Comparison of ENCODE assay signal across 12 cellular contexts in the genomic region with DNA sequence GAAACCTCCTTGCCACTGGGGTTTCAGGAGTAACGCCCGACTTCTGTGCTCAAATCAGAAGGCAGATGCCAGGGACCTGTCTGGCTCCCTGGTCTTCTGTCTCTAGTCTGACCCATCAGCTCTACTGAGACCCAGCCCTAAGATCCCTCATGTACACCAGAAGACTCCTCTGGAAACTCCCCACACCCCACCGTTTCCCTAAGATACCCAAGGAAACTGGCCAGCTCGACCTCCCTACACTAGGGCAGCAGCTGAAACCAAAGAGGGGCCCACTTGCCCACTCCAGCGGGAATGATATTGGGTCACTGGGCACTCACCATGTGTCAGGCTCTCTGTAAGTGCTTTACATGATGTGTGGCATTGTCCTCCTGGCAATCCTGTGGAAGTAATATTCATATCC. TPM values are rescaled to one million over a fixed set of nuclear protein-coding genes. Genes with fewer than 3 reads are reported as not detected.
DNase-seq lines count a peak whose midpoint lies in the region; ATAC-seq, FAIRE-seq and TF ChIP-seq lines count a peak whose summit lies in the region.
"Had no signal": no experiment of that assay in that cellular context is flagged by ENCODE, and none has a peak within 500 bp of the region (broad histone marks: within the 10 kb centered on the region; RNA-seq: fewer than 3 reads in every experiment).

No MANE protein-coding gene starts in this region.

- peak overlapping the region in 1 of 2 donors; percentile 92 for H3K9ac ChIP-seq in kidney (ENCODE audit: low read length in 2 of 2)

- H3K27ac ChIP-seq in kidney (ENCODE audit: low read depth in 2 of 2, low read length in 2 of 2): peak overlapping the region; percentile 82 to 90

- H3K4me1 Mint-ChIP-seq in Calu3 (ENCODE audit: low read depth, unreplicated experiment): peaks cover 84% of the 10 kb centered on the region

- no peak for FAIRE-seq in kidney (lab: Jason Lieb, UNC)

- no peak for ATAC-seq in GM18517 (IDR thresholded peaks at IDR 0.05; ENCODE audit: unreplicated experiment)
- no peak for ATAC-seq in HG03571 (IDR thresholded peaks at IDR 0.05; ENCODE audit: unreplicated experiment)
- ATAC-seq: activated CD8-positive, alpha-beta T cell treated with anti-CD3 and anti-CD28 coated beads for 36 hours; T-cell had no signal

- TF ChIP-seq CTCF in Calu3 (IDR thresholded peaks at IDR 0.05; ENCODE audit: unreplicated experiment) (no peak), astrocyte of the cerebellum (IDR thresholded peaks at IDR 0.05; ENCODE audit: low read depth, low read length, missing control alignments) (no peak), kidney (IDR thresholded peaks at IDR 0.05; ENCODE audit: borderline replicate concordance, extremely low read depth, insufficient read depth) (no peak)

- H3K27me3 ChIP-seq in HAP-1 (ENCODE audit: low read depth): no peaks in the 10 kb centered on the region

- H3K9me3 ChIP-seq in kidney (ENCODE audit: control insufficient read depth in 1 of 2, low read length in 2 of 2) (no peaks in the 10 kb centered on the region), HAP-1 (no peaks in the 10 kb centered on the region)

- no peaks in the 10 kb centered on the region for H3K27me3 Mint-ChIP-seq in Calu3 (ENCODE audit: unreplicated experiment)
- H3K27me3 Mint-ChIP-seq: activated CD8-positive, alpha-beta T cell treated with anti-CD3 and anti-CD28 coated beads for 36 hours; activated naive CD8-positive, alpha-beta T cell treated with anti-CD3 and anti-CD28 coated beads for 36 hours; T-cell had no signal

- DNase-seq in Calu3: no peak
- no peak for DNase-seq in astrocyte of the cerebellum (ENCODE audit: low read depth)
- DNase-seq in kidney: peak; percentile 29
- DNase-seq in skeletal muscle cell (ENCODE audit: low read depth): no peak
- DNase-seq in HAP-1 (ENCODE audit: low spot score in 2 of 2): no peak
- no peak for DNase-seq in ACHN
- DNase-seq: activated CD8-positive, alpha-beta T cell treated with anti-CD3 and anti-CD28 coated beads for 36 hours; activated naive CD8-positive, alpha-beta T cell treated with anti-CD3 and anti-CD28 coated beads for 36 hours; NCI-H526 treated with DMSO at 0.1 percent for 48 hours; T-cell had no signal

- in situ Hi-C loops in astrocyte of the cerebellum (cut with HindIII; ENCODE audit: low sequenced_read_pairs) (no loop called here), HAP-1 (cut with MboI; ENCODE audit: low sequenced_read_pairs) (no loop called here), ACHN (cut with HindIII; ENCODE audit: low pct_ligation_motif_present, low pct_unique_long_range_greater_than_20kb, low sequenced_read_pairs) (no loop called here)

- no peaks in the 10 kb centered on the region for H3K36me3 ChIP-seq in kidney (ENCODE audit: control insufficient read depth in 1 of 2, insufficient read depth in 2 of 2, low read length in 2 of 2)
- H3K36me3 ChIP-seq in HAP-1 (replicated peaks): no peaks in the 10 kb centered on the region

- CTCF ChIA-PET in Calu3 (lab: Charles Lee): interaction anchor here (0.9 to 9.3 kb wide), 8 partner anchors 14 to 73 kb away, joined by 3 to 99 read pairs (median 8); partner anchors contain the start of genes CHTOP, S100A1, S100A13 and S100A5

- H3K4me3 Mint-ChIP-seq in Calu3 (ENCODE audit: low read depth, unreplicated experiment): peak overlapping the region; percentile 90
- H3K4me3 Mint-ChIP-seq: activated CD8-positive, alpha-beta T cell treated with anti-CD3 and anti-CD28 coated beads for 36 hours; activated naive CD8-positive, alpha-beta T cell treated with anti-CD3 and anti-CD28 coated beads for 36 hours; T-cell had no signal

- H3K4me3 ChIP-seq in astrocyte of the cerebellum (ENCODE audit: low read depth, low read length) (peak overlapping the region; percentile 72), kidney (ENCODE audit: low read length in 2 of 2) (peak overlapping the region in 1 of 2 donors; percentile 80), skeletal muscle cell (ENCODE audit: low read depth, low read length) (peak overlapping the region; percentile 71), HAP-1 (no peak overlapping the region)

- H3K36me3 Mint-ChIP-seq in Calu3 (ENCODE audit: insufficient read depth, unreplicated experiment): peaks cover 83% of the 10 kb centered on the region
- H3K36me3 Mint-ChIP-seq: activated naive CD8-positive, alpha-beta T cell treated with anti-CD3 and anti-CD28 coated beads for 36 hours; T-cell had no signal

- peaks cover 23 to 27% of the 10 kb centered on the region in 2 donors for H3K4me1 ChIP-seq in kidney (ENCODE audit: control insufficient read depth in 1 of 2, insufficient read depth in 1 of 2, low read depth in 1 of 2, low read length in 2 of 2)
- peaks cover 10% of the 10 kb centered on the region for H3K4me1 ChIP-seq in HAP-1

- intact Hi-C loops in Calu3 (cut with micrococcal nuclease; ENCODE audit: unreplicated experiment) (no loop called here), kidney (cut with DNase I) (no loop called here)

- no peaks in the 10 kb centered on the region for H3K9me3 Mint-ChIP-seq in Calu3 (ENCODE audit: low read depth, unreplicated experiment)
- H3K9me3 Mint-ChIP-seq: activated CD8-positive, alpha-beta T cell treated with anti-CD3 and anti-CD28 coated beads for 36 hours; activated naive CD8-positive, alpha-beta T cell treated with anti-CD3 and anti-CD28 coated beads for 36 hours; T-cell had no signal

- peak overlapping the region; percentile 71 for H3K27ac Mint-ChIP-seq in Calu3 (ENCODE audit: unreplicated experiment)
- H3K27ac Mint-ChIP-seq: activated CD8-positive, alpha-beta T cell treated with anti-CD3 and anti-CD28 coated beads for 36 hours; activated naive CD8-positive, alpha-beta T cell treated with anti-CD3 and anti-CD28 coated beads for 36 hours; T-cell had no signal

- BruUV-seq in Calu3 (replicated peaks; lab: Mats Ljungman, UMichigan): no TSS peak

RNA-seq across cellular contexts. Expression of gene S100A16, which starts 0.5 kb away (rescaled TPM):
- total RNA-seq in Calu3 (2022) (247 and 255 TPM in 2 replicates), kidney (119 TPM)
- 174 TPM for polyA plus RNA-seq in kidney (ENCODE audit: insufficient read depth, low read depth, low replicate concordance)
- total RNA-seq: activated CD8-positive, alpha-beta T cell treated with anti-CD3 and anti-CD28 coated beads for 36 hours; activated naive CD8-positive, alpha-beta T cell treated with anti-CD3 and anti-CD28 coated beads for 36 hours had no signal

RNA-seq across cellular contexts. Expression of gene S100A14, which starts 2.7 kb away (rescaled TPM):
- 74.6 and 106 TPM in 2 replicates for total RNA-seq in Calu3 (2022)
- 75.9 TPM for total RNA-seq in kidney
- polyA plus RNA-seq in kidney (ENCODE audit: insufficient read depth, low read depth, low replicate concordance): 35.6 TPM
- total RNA-seq: activated CD8-positive, alpha-beta T cell treated with anti-CD3 and anti-CD28 coated beads for 36 hours; activated naive CD8-positive, alpha-beta T cell treated with anti-CD3 and anti-CD28 coated beads for 36 hours had no signal

RNA-seq across cellular contexts. Expression of gene S100A13, which starts 13.9 kb away (rescaled TPM):
- total RNA-seq in Calu3 (2022): 104 and 117 TPM in 2 replicates
- total RNA-seq in kidney: 225 TPM
- 299 TPM for polyA plus RNA-seq in kidney (ENCODE audit: insufficient read depth, low read depth, low replicate concordance)

RNA-seq across cellular contexts. Expression of gene S100A1, which starts 14.8 kb away (rescaled TPM):
- total RNA-seq in Calu3 (2022): not detected in 2 replicates
- 83.1 TPM for total RNA-seq in kidney
- polyA plus RNA-seq in kidney (ENCODE audit: insufficient read depth, low read depth, low replicate concordance): 332 TPM
- total RNA-seq: activated CD8-positive, alpha-beta T cell treated with anti-CD3 and anti-CD28 coated beads for 36 hours; activated naive CD8-positive, alpha-beta T cell treated with anti-CD3 and anti-CD28 coated beads for 36 hours; T-cell had no signal

RNA-seq across cellular contexts. Expression of gene CHTOP, which starts 20.5 kb away (rescaled TPM):
- total RNA-seq in Calu3 (2022): 93.7 and 100 TPM in 2 replicates
- 83.6 TPM for total RNA-seq in kidney
- 71.1 TPM for polyA plus RNA-seq in kidney (ENCODE audit: insufficient read depth, low read depth, low replicate concordance)
